In genomic region chr22:19673660-19674059, GRCh38 we compare ENCODE assay signal across 36 cellular contexts. TPM values are rescaled to one million over a fixed set of nuclear protein-coding genes. Genes with fewer than 3 reads are reported as not detected.
DNase-seq lines count a peak whose midpoint lies in the region; ATAC-seq, FAIRE-seq and TF ChIP-seq lines count a peak whose summit lies in the region.
"Had no signal": no experiment of that assay in that cellular context is flagged by ENCODE, and none has a peak within 500 bp of the region (broad histone marks: within the 10 kb centered on the region; RNA-seq: fewer than 3 reads in every experiment).

No MANE protein-coding gene starts in this region.

- H3K9me3 ChIP-seq in K562 (replicated peaks; ENCODE audit: control insufficient read depth, insufficient read depth, low read depth, low read length) = peaks cover 3% of the 10 kb centered on the region; the same call in 1 of the 2 replicates
- H3K9me3 ChIP-seq in ascending aorta = no peaks in the 10 kb centered on the region
- H3K9me3 ChIP-seq: A549, BE2C, Caco-2 had no signal

- TF ChIP-seq CTCF in K562 (IDR thresholded peaks at IDR 0.05 in 2 of 3, conservative IDR thresholded peaks at IDR 0.05 in 1 of 3; ENCODE audit: insufficient read depth in 2 of 3, low read depth in 1 of 3, low read length in 3 of 3) = no peak
- TF ChIP-seq CTCF in lower leg skin (IDR thresholded peaks at IDR 0.05) = no peak
- TF ChIP-seq CTCF in ascending aorta (IDR thresholded peaks at IDR 0.05) = no peak

- no peak overlapping the region for H3K4me3 Mint-ChIP-seq in activated CD8-positive, alpha-beta memory T cell treated with anti-CD3 and anti-CD28 coated beads, Interleukin-2, amount 10 ng/mL, durations not matched to agents 7 days and 5 days
- H3K4me3 Mint-ChIP-seq: B cell; CD14-positive monocyte; CD4-positive, alpha-beta memory T cell; CD4-positive, alpha-beta T cell; CD4-positive, CD25-positive, alpha-beta regulatory T cell; CD8-positive, alpha-beta memory T cell; CD8-positive, alpha-beta T cell had no signal

- no TSS peak for BruUV-seq in K562 (replicated peaks; lab: Mats Ljungman, UMichigan)

- H3K4me1 ChIP-seq in K562 (replicated peaks in 1 of 2; ENCODE audit: control insufficient read depth in 2 of 2, insufficient read depth in 2 of 2, low read length in 2 of 2) = no peaks in the 10 kb centered on the region; a peak in 1 of 5 replicates
- no peaks in the 10 kb centered on the region for H3K4me1 ChIP-seq in ascending aorta
- H3K4me1 ChIP-seq: A549; BE2C; BLaER1; BLaER1 treated with 17β-estradiol and CSF1 and Interleukin-3, amounts not matched to agents 10 nM and 100 nM; Caco-2 had no signal

- H3K27me3 Mint-ChIP-seq in activated CD8-positive, alpha-beta memory T cell treated with anti-CD3 and anti-CD28 coated beads, Interleukin-2, amount 10 ng/mL, durations not matched to agents 7 days and 5 days = peaks cover 18% of the 10 kb centered on the region

- peaks cover 46 to 61% of the 10 kb centered on the region in 2 experiments for H3K27me3 ChIP-seq in K562 (ENCODE audit: control insufficient read depth in 2 of 2, insufficient read depth in 2 of 2, low read length in 2 of 2)
- H3K27me3 ChIP-seq in ascending aorta = no peaks in the 10 kb centered on the region
- H3K27me3 ChIP-seq: BE2C; BLaER1; BLaER1 treated with 17β-estradiol and CSF1 and Interleukin-3, amounts not matched to agents 10 nM and 100 nM had no signal

- H3K9ac ChIP-seq in K562 (ENCODE audit: insufficient read depth in 1 of 2, low read depth in 2 of 2, low read length in 2 of 2) = no peak overlapping the region
- H3K9ac ChIP-seq: BLaER1; BLaER1 treated with 17β-estradiol and CSF1 and Interleukin-3, amounts not matched to agents 10 nM and 100 nM had no signal

- H4K20me1 ChIP-seq in K562 (replicated peaks; ENCODE audit: control insufficient read depth, insufficient read depth, low read length) = no peaks in the 10 kb centered on the region
- H4K20me1 ChIP-seq: BLaER1; BLaER1 treated with 17β-estradiol and CSF1 and Interleukin-3, amounts not matched to agents 10 nM and 100 nM had no signal

- no peak overlapping the region for H2AFZ ChIP-seq in K562 (ENCODE audit: low read depth, low read length)

- POLR2A ChIA-PET in K562 (lab: Yijun Ruan, JAX) = interaction anchor here (0.6 to 10.5 kb wide), 8 partner anchors 11 to 529 kb away, joined by 3 to 80 read pairs (median 4); partner anchors contain the start of gene ESS2

- H3K36me3 ChIP-seq in K562 (ENCODE audit: control insufficient read depth, insufficient read depth, low read length) (no peaks in the 10 kb centered on the region), ascending aorta (no peaks in the 10 kb centered on the region)
- H3K36me3 ChIP-seq: BE2C; BLaER1; BLaER1 treated with 17β-estradiol and CSF1 and Interleukin-3, amounts not matched to agents 10 nM and 100 nM had no signal

- no peak for TF ChIP-seq POLR2A in K562 (conservative IDR thresholded peaks at IDR 0.05)
- no peak for TF ChIP-seq POLR2A in lower leg skin (IDR thresholded peaks at IDR 0.05)

- no peak for TF ChIP-seq RAD21 in K562 (CRISPR knock-in tag; conservative IDR thresholded peaks at IDR 0.05 in 1 of 2, IDR thresholded peaks at IDR 0.05 in 1 of 2)

- FAIRE-seq in K562 (lab: Jason Lieb, UNC) = no peak
- FAIRE-seq: A204.1, A549, D721Med had no signal

- no peak overlapping the region for H3K27ac Mint-ChIP-seq in activated CD8-positive, alpha-beta memory T cell treated with anti-CD3 and anti-CD28 coated beads, Interleukin-2, amount 10 ng/mL, durations not matched to agents 7 days and 5 days
- H3K27ac Mint-ChIP-seq: B cell; CD14-positive monocyte; CD4-positive, alpha-beta T cell; CD4-positive, CD25-positive, alpha-beta regulatory T cell; CD8-positive, alpha-beta memory T cell; CD8-positive, alpha-beta T cell had no signal

- no peak overlapping the region for H3K4me2 ChIP-seq in K562 (ENCODE audit: insufficient read depth, low read length)
- H3K4me2 ChIP-seq: A549; BLaER1; BLaER1 treated with 17β-estradiol and CSF1 and Interleukin-3, amounts not matched to agents 10 nM and 100 nM had no signal

- no peaks in the 10 kb centered on the region for H3K9me3 Mint-ChIP-seq in activated CD8-positive, alpha-beta memory T cell treated with anti-CD3 and anti-CD28 coated beads, Interleukin-2, amount 10 ng/mL, durations not matched to agents 7 days and 5 days (ENCODE audit: low read depth)
- H3K9me3 Mint-ChIP-seq: CD4-positive, alpha-beta memory T cell; CD4-positive, alpha-beta T cell; CD4-positive, CD25-positive, alpha-beta regulatory T cell; CD8-positive, alpha-beta memory T cell; CD8-positive, alpha-beta T cell had no signal

- H3K36me3 Mint-ChIP-seq in activated CD8-positive, alpha-beta memory T cell treated with anti-CD3 and anti-CD28 coated beads, Interleukin-2, amount 10 ng/mL, durations not matched to agents 7 days and 5 days = no peaks in the 10 kb centered on the region
- H3K36me3 Mint-ChIP-seq: CD14-positive monocyte; CD4-positive, alpha-beta memory T cell; CD8-positive, alpha-beta T cell had no signal

- no peak for ATAC-seq in activated CD8-positive, alpha-beta memory T cell treated with anti-CD3 and anti-CD28 coated beads, Interleukin-2, amount 10 ng/mL, durations not matched to agents 7 days and 5 days
- ATAC-seq in K562 = no peak
- ATAC-seq: A549; CD8-positive, alpha-beta T cell had no signal

- 0% methylated on average over 4 of the region's 4 CpGs for WGBS in K562 (ENCODE audit: insufficient coverage, low coverage, missing lambda C conversion rate)
- WGBS in lower leg skin, 2 donors = 72 to 81% methylated on average over 4 of the region's 4 CpGs

- no peaks in the 10 kb centered on the region for H3K9me1 ChIP-seq in K562 (ENCODE audit: control insufficient read depth, insufficient read depth, low read length)

- intact Hi-C loops in K562 (cut with micrococcal nuclease) = no loop called here
- intact Hi-C loops in lower leg skin (cut with DNase I; ENCODE audit: low total_unique reads) = no loop called here
- intact Hi-C loops in ascending aorta (cut with DNase I) = no loop called here

- peak; percentile 13 for DNase-seq in activated CD8-positive, alpha-beta memory T cell treated with anti-CD3 and anti-CD28 coated beads for 24 hours
- DNase-seq in activated CD8-positive, alpha-beta memory T cell treated with anti-CD3 and anti-CD28 coated beads, Interleukin-2, amount 10 ng/mL, durations not matched to agents 7 days and 5 days = no peak
- DNase-seq in K562 (ENCODE audit: extremely low read depth in 1 of 4, low spot score in 3 of 4) (peak in 1 of 4 experiments; percentile 27), lower leg skin (ENCODE audit: low spot score in 2 of 2) (peak; percentile 8 to 45), mesenteric fat pad (ENCODE audit: low spot score) (peak; percentile 24), NCI-H187 treated with DMSO at 0.1 percent for 48 hours (lab: John Stamatoyannopoulos, UW) (no peak), ascending aorta (ENCODE audit: low spot score in 2 of 2) (no peak)
- no peak for DNase-seq in activated naive CD4-positive, alpha-beta T cell (lab: John Stamatoyannopoulos, UW)
- DNase-seq: 8988T; ACHN; AML-193; C1 segment of cervical spinal cord; Caco-2; Calu3; CD4-positive, alpha-beta memory T cell; CD4-positive, alpha-beta T cell; CD4-positive, CD25-positive, alpha-beta regulatory T cell; CD8-positive, alpha-beta memory T cell; CD8-positive, alpha-beta T cell; DMS 273 treated with DMSO at 0.1 percent for 48 hours; DMS153; DMS53; DMS79; DMS79 treated with DMSO at 0.1 percent for 48 hours; DND-41; EL had no signal

- no peak overlapping the region for H3K27ac ChIP-seq in K562 (ENCODE audit: extremely low read depth, low read depth, low read length)
- no peak overlapping the region for H3K27ac ChIP-seq in ascending aorta
- H3K27ac ChIP-seq: 22Rv1; A549; BLaER1; BLaER1 treated with 17β-estradiol and CSF1 and Interleukin-3, amounts not matched to agents 10 nM and 100 nM; C4-2B had no signal

- no peaks in the 10 kb centered on the region for H3K4me1 Mint-ChIP-seq in activated CD8-positive, alpha-beta memory T cell treated with anti-CD3 and anti-CD28 coated beads, Interleukin-2, amount 10 ng/mL, durations not matched to agents 7 days and 5 days
- H3K4me1 Mint-ChIP-seq: B cell; CD4-positive, alpha-beta memory T cell; CD4-positive, CD25-positive, alpha-beta regulatory T cell; CD8-positive, alpha-beta memory T cell had no signal

- CTCF ChIA-PET in activated CD8-positive, alpha-beta memory T cell treated with anti-CD3 and anti-CD28 coated beads, Interleukin-2, amount 10 ng/mL, durations not matched to agents 7 days and 5 days (lab: Charles Lee) = no interaction called here
- CTCF ChIA-PET in K562 (lab: Yijun Ruan, JAX; ENCODE audit: low intra/inter-chr PET ratio) = interaction anchor here (0.7 to 1.1 kb wide), 2 partner anchors 27 to 44 kb away, joined by 3 read pairs; no protein-coding TSS in a partner anchor

- in situ Hi-C loops in K562 (cut with MboI) = no loop called here

- no peaks in the 10 kb centered on the region for H3K79me2 ChIP-seq in K562 (ENCODE audit: control insufficient read depth, insufficient read depth, low read length)

- no peak for TF ChIP-seq EP300 in K562 (IDR thresholded peaks at IDR 0.05; ENCODE audit: low read length)

- no peak overlapping the region for H3K4me3 ChIP-seq in K562
- no peak overlapping the region for H3K4me3 ChIP-seq in lower leg skin (ENCODE audit: low read depth, poor library complexity, severe bottlenecking)
- no peak overlapping the region for H3K4me3 ChIP-seq in ascending aorta
- H3K4me3 ChIP-seq: A549; BLaER1; BLaER1 treated with 17β-estradiol and CSF1 and Interleukin-3, amounts not matched to agents 10 nM and 100 nM had no signal

RNA-seq across cellular contexts. Expression of gene SEPTIN5, which starts 40.6 kb away (rescaled TPM):
- under 1 TPM in 1 of 2 experiments, not detected in 1; 0.30 TPM for total RNA-seq in activated CD8-positive, alpha-beta memory T cell treated with anti-CD3 and anti-CD28 coated beads, Interleukin-2, amount 10 ng/mL, durations not matched to agents 7 days and 5 days
- 625 and 1,610 TPM in 2 replicates for total RNA-seq in K562 (2011; cell fraction: chromatin; rRNA removed; ENCODE audit: low replicate concordance)
- total RNA-seq in K562 (2011; cell fraction: nucleolus; rRNA removed) = 538 and 650 TPM in 2 replicates
- total RNA-seq in K562 (2011; cell fraction: nucleoplasm; rRNA removed) = 407 and 495 TPM in 2 replicates
- total RNA-seq in K562 (2014; rRNA removed) = 116 and 125 TPM in 2 replicates
- 92.5 and 94.6 TPM in 2 replicates for total RNA-seq in K562 (2014; rRNA removed; fragmentation: Illumina TruSeq; extraction: Trizol)
- 28.1 and 34.9 TPM in 2 replicates for total RNA-seq in K562 (2015; rRNA removed; fragmentation: Illumina TruSeq; extraction: Trizol)
- 177 and 195 TPM in 2 replicates for total RNA-seq in K562 (2021)
- 119 and 238 TPM in 2 replicates for polyA plus RNA-seq in K562 (2011; rRNA removed)
- 143 and 156 TPM in 2 replicates for polyA plus RNA-seq in K562 (2011; cell fraction: cytosol; rRNA removed)
- polyA plus RNA-seq in K562 (2011; cell fraction: nucleus; rRNA removed) = 671 and 957 TPM in 2 replicates
- polyA plus RNA-seq in K562 (2012) = 122 and 123 TPM in 2 replicates
- polyA plus RNA-seq in K562 (2014; fragmentation: Illumina TruSeq; extraction: Trizol) = 135 and 164 TPM in 2 replicates
- 1 to 10 TPM in 1 of 2 experiments, under 1 TPM in 1; 0.03 to 1.9 TPM for polyA plus RNA-seq in K562 (2014; fragmentation: Nextera tagmentation; extraction: Ambion mirVana)
- 129 and 135 TPM in 2 replicates for polyA plus RNA-seq in K562 (2014; rRNA removed)
- polyA minus RNA-seq in K562 (2011; rRNA and poly(A)+ RNA removed) = 306 and 458 TPM in 2 replicates
- 83.2 and 205 TPM in 2 replicates for polyA minus RNA-seq in K562 (2011; cell fraction: cytosol; rRNA and poly(A)+ RNA removed)
- polyA minus RNA-seq in K562 (2011; cell fraction: nucleus; rRNA and poly(A)+ RNA removed) = 284 and 666 TPM in 2 replicates
- 100 to 1,000 TPM; 102 to 193 (median 125) TPM for total RNA-seq in lower leg skin
- 7.0 TPM for total RNA-seq in mesenteric fat pad
- total RNA-seq in ascending aorta = 105 TPM
- total RNA-seq: B cell; CD4-positive, alpha-beta memory T cell had no signal
- polyA plus RNA-seq: CD4-positive, alpha-beta memory T cell; CD4-positive, CD25-positive, alpha-beta regulatory T cell; CD8-positive, alpha-beta memory T cell had no signal

RNA-seq across cellular contexts. Expression of gene GP1BB, which starts 49.7 kb away (rescaled TPM):
- not detected for total RNA-seq in activated CD8-positive, alpha-beta memory T cell treated with anti-CD3 and anti-CD28 coated beads, Interleukin-2, amount 10 ng/mL, durations not matched to agents 7 days and 5 days
- 12.5 and 89.3 TPM in 2 replicates for total RNA-seq in K562 (2011; cell fraction: chromatin; rRNA removed; ENCODE audit: low replicate concordance)
- 145 and 149 TPM in 2 replicates for total RNA-seq in K562 (2011; cell fraction: nucleolus; rRNA removed)
- 44.7 and 52.3 TPM in 2 replicates for total RNA-seq in K562 (2011; cell fraction: nucleoplasm; rRNA removed)
- total RNA-seq in K562 (2014; rRNA removed) (85.2 and 90.0 TPM in 2 replicates), K562 (2014; rRNA removed; fragmentation: Illumina TruSeq; extraction: Trizol) (2.1 and 2.8 TPM in 2 replicates), K562 (2015; rRNA removed; fragmentation: Illumina TruSeq; extraction: Trizol) (1.6 and 5.2 TPM in 2 replicates), K562 (2021) (139 and 162 TPM in 2 replicates), lower leg skin (10 to 100 TPM; 39.8 to 65.1 (median 51.0) TPM), mesenteric fat pad (1.8 TPM), ascending aorta (50.2 TPM)
- polyA plus RNA-seq in K562 (2011; rRNA removed) (9.2 and 33.6 TPM in 2 replicates), K562 (2014; fragmentation: Illumina TruSeq; extraction: Trizol) (1.6 and 15.2 TPM in 2 replicates), K562 (2014; fragmentation: Nextera tagmentation; extraction: Ambion mirVana) (1 to 10 TPM in 1 of 2 experiments, under 1 TPM in 1; 0.69 to 1.1 TPM), K562 (2014; rRNA removed) (110 and 150 TPM in 2 replicates)
- polyA plus RNA-seq in K562 (2011; cell fraction: cytosol; rRNA removed) = 60.0 and 286 TPM in 2 replicates
- polyA plus RNA-seq in K562 (2011; cell fraction: nucleus; rRNA removed) = 103 and 165 TPM in 2 replicates
- polyA plus RNA-seq in K562 (2012) = 49.9 and 97.0 TPM in 2 replicates
- polyA minus RNA-seq in K562 (2011; rRNA and poly(A)+ RNA removed) = 2.4 and 2.8 TPM in 2 replicates
- polyA minus RNA-seq in K562 (2011; cell fraction: cytosol; rRNA and poly(A)+ RNA removed) = 43.2 and 113 TPM in 2 replicates
- polyA minus RNA-seq in K562 (2011; cell fraction: nucleus; rRNA and poly(A)+ RNA removed) = 19.4 and 37.3 TPM in 2 replicates
- total RNA-seq: B cell; Calu3; CD4-positive, alpha-beta memory T cell; CD8-positive, alpha-beta memory T cell had no signal
- polyA plus RNA-seq: CD4-positive, alpha-beta memory T cell; CD4-positive, CD25-positive, alpha-beta regulatory T cell; CD8-positive, alpha-beta memory T cell had no signal

Comparison
In these comparisons a context has a peak if more than half of its experiments do, and no peak if none do; other contexts are left out.
1. DNase-seq: peak in activated CD8-positive, alpha-beta memory T cell treated with anti-CD3 and anti-CD28 coated beads for 24 hours (single experiment), lower leg skin (2 of 2) and mesenteric fat pad (single experiment); none in activated CD8-positive, alpha-beta memory T cell treated with anti-CD3 and anti-CD28 coated beads, Interleukin-2, amount 10 ng/mL, durations not matched to agents 7 days and 5 days (single experiment), NCI-H187 treated with DMSO at 0.1 percent for 48 hours (single experiment), ascending aorta (0 of 2) and activated naive CD4-positive, alpha-beta T cell (0 of 4).